Comparison of ENCODE assay signal across 8 cellular contexts in genomic region chr3:87793322-87793877, GRCh38. TPM values are rescaled to one million over a fixed set of nuclear protein-coding genes. Genes with fewer than 3 reads are reported as not detected.
DNase-seq lines count a peak whose midpoint lies in the region; ATAC-seq and TF ChIP-seq lines count a peak whose summit lies in the region.
"Had no signal": no experiment of that assay in that cellular context is flagged by ENCODE, and none has a peak within 500 bp of the region (broad histone marks: within the 10 kb centered on the region; RNA-seq: fewer than 3 reads in every experiment).

No MANE protein-coding gene starts in this region.

- H3K4me1 ChIP-seq in HAP-1 (no peaks in the 10 kb centered on the region), iPS-15b (ENCODE audit: control insufficient read depth, insufficient read depth, low read length) (no peaks in the 10 kb centered on the region), smooth muscle cell (ENCODE audit: low read depth) (no peaks in the 10 kb centered on the region)

- no peak for DNase-seq in HAP-1 (ENCODE audit: low spot score in 2 of 2)
- DNase-seq in smooth muscle cell (lab: John Stamatoyannopoulos, UW; ENCODE audit: unreplicated experiment) = no peak
- no peak for DNase-seq in superior temporal gyrus (ENCODE audit: extremely low spot score)
- DNase-seq in midbrain (lab: John Stamatoyannopoulos, UW) = no peak
- no peak for DNase-seq in substantia nigra (lab: John Stamatoyannopoulos, UW)

- H3K27me3 ChIP-seq in HAP-1 (ENCODE audit: low read depth) (peaks cover 26% of the 10 kb centered on the region), iPS-15b (ENCODE audit: control insufficient read depth, insufficient read depth, low read length) (peaks cover 37% of the 10 kb centered on the region), smooth muscle cell (ENCODE audit: low read depth) (peaks cover 51% of the 10 kb centered on the region)

- H3K4me3 Mint-ChIP-seq in activated T-helper 17 cell treated with anti-CD3 and anti-CD28 coated beads, Interleukin-2, amount 50 U/mL, for 72 hours = peak overlapping the region; percentile 75

- H3K36me3 Mint-ChIP-seq in activated T-helper 17 cell treated with anti-CD3 and anti-CD28 coated beads, Interleukin-2, amount 50 U/mL, for 72 hours (ENCODE audit: low read depth) = no peaks in the 10 kb centered on the region

- H3K27me3 Mint-ChIP-seq in activated T-helper 17 cell treated with anti-CD3 and anti-CD28 coated beads, Interleukin-2, amount 50 U/mL, for 72 hours = peaks cover 56% of the 10 kb centered on the region

- H3K4me2 ChIP-seq in smooth muscle cell = peak overlapping the region; percentile 94

- H3K9ac ChIP-seq in iPS-15b (ENCODE audit: low read depth, low read length) (peak overlapping the region; percentile 58), smooth muscle cell (ENCODE audit: low read depth) (no peak overlapping the region)

- no peak for TF ChIP-seq CTCF in smooth muscle cell (IDR thresholded peaks at IDR 0.05; ENCODE audit: borderline replicate concordance, insufficient read depth, poor library complexity, severe bottlenecking)

- H3K36me3 ChIP-seq in HAP-1 (replicated peaks) (no peaks in the 10 kb centered on the region), iPS-15b (ENCODE audit: control insufficient read depth, insufficient read depth, low read length) (no peaks in the 10 kb centered on the region), smooth muscle cell (ENCODE audit: low read depth) (no peaks in the 10 kb centered on the region)

- H2AFZ ChIP-seq in smooth muscle cell (ENCODE audit: low read depth) = peak overlapping the region; percentile 73

- H3K9me3 Mint-ChIP-seq in activated T-helper 17 cell treated with anti-CD3 and anti-CD28 coated beads, Interleukin-2, amount 50 U/mL, for 72 hours = peaks cover 3% of the 10 kb centered on the region

- H3K9me3 ChIP-seq in HAP-1 (no peaks in the 10 kb centered on the region; the same call in 1 of the 2 replicates), iPS-15b (ENCODE audit: control insufficient read depth, insufficient read depth, low read length) (no peaks in the 10 kb centered on the region), smooth muscle cell (replicated peaks; ENCODE audit: low read depth) (no peaks in the 10 kb centered on the region)

- H3K4me1 Mint-ChIP-seq in activated T-helper 17 cell treated with anti-CD3 and anti-CD28 coated beads, Interleukin-2, amount 50 U/mL, for 72 hours = peaks cover 18% of the 10 kb centered on the region

- H3K27ac ChIP-seq in smooth muscle cell (ENCODE audit: low read depth) (no peak overlapping the region), substantia nigra (ENCODE audit: low read depth, low read length, poor library complexity, severe bottlenecking) (no peak overlapping the region)

- H3K79me2 ChIP-seq in smooth muscle cell (ENCODE audit: low read depth) = no peaks in the 10 kb centered on the region

- WGBS in smooth muscle cell (ENCODE audit: low lambda C conversion rate) = 11% methylated on average over 19 of the region's 19 CpGs

- H3K4me3 ChIP-seq in HAP-1 = peak overlapping the region; percentile 29
- H3K4me3 ChIP-seq in iPS-15b (ENCODE audit: low read depth, low read length) = peak overlapping the region; percentile 83
- H3K4me3 ChIP-seq in smooth muscle cell = peak overlapping the region; percentile 51

- H3F3A ChIP-seq in smooth muscle cell (ENCODE audit: low read depth) = no peaks in the 10 kb centered on the region

- in situ Hi-C loops in HAP-1 (cut with MboI; ENCODE audit: low sequenced_read_pairs) = no loop called here

- H3K27ac Mint-ChIP-seq in activated T-helper 17 cell treated with anti-CD3 and anti-CD28 coated beads, Interleukin-2, amount 50 U/mL, for 72 hours = no peak overlapping the region

- H4K20me1 ChIP-seq in smooth muscle cell (ENCODE audit: low read depth) = no peaks in the 10 kb centered on the region

- no peak for ATAC-seq in activated T-helper 17 cell treated with anti-CD3 and anti-CD28 coated beads, Interleukin-2, amount 50 U/mL, for 72 hours (replicated peaks)

RNA-seq across cellular contexts. Expression of gene HTR1F, which starts 0.9 kb away (rescaled TPM):
- total RNA-seq in activated T-helper 17 cell treated with anti-CD3 and anti-CD28 coated beads, Interleukin-2, amount 50 U/mL, for 72 hours = not detected
- total RNA-seq in smooth muscle cell = 0.45 TPM in 1 of 2 replicates, not detected in the other
- polyA plus RNA-seq in smooth muscle cell = not detected in 2 replicates
- total RNA-seq: HT1080 had no signal

Comparison
In these comparisons a context has a peak if more than half of its experiments do, and no peak if none do; other contexts are left out.
1. H3K4me3 ChIP-seq: peak in every context shown above with its lines; median percentile 83 in iPS-15b; 51 in smooth muscle cell; 29 in HAP-1.